ENCODE assay signal across 22 cellular contexts in genomic region chr13:21338651-21339278, GRCh38.
DNase-seq lines count a peak whose midpoint lies in the region; ATAC-seq and TF ChIP-seq lines count a peak whose summit lies in the region.
"Had no signal": no experiment of that assay in that cellular context is flagged by ENCODE, and none has a peak within 500 bp of the region (broad histone marks: within the 10 kb centered on the region; RNA-seq: fewer than 3 reads in every experiment).

No MANE protein-coding gene starts in this region.

- no peak overlapping the region for H3K4me3 ChIP-seq in PC-3 (ENCODE audit: low read length)
- no peak overlapping the region for H3K4me3 ChIP-seq in osteoblast (ENCODE audit: insufficient read depth, low read length)
- no peak overlapping the region for H3K4me3 ChIP-seq in mammary epithelial cell (replicated peaks in 1 of 3; ENCODE audit: insufficient read depth in 1 of 3, low read depth in 2 of 3, low read length in 3 of 3)
- H3K4me3 ChIP-seq: BLaER1, colonic mucosa, heart right ventricle, lower lobe of right lung, uterus had no signal

- H3K36me3 Mint-ChIP-seq in activated naive CD4-positive, alpha-beta T cell treated with anti-CD3 and anti-CD28 coated beads, Interleukin-2, amount 50 U/mL, for 24 hours: no peaks in the 10 kb centered on the region
- H3K36me3 Mint-ChIP-seq in activated naive CD4-positive, alpha-beta T cell treated with anti-CD3 and anti-CD28 coated beads for 36 hours (ENCODE audit: low read depth): no peaks in the 10 kb centered on the region
- H3K36me3 Mint-ChIP-seq: brain had no signal

- H3K27me3 ChIP-seq in PC-3 (ENCODE audit: low read length) (no peaks in the 10 kb centered on the region), osteoblast (ENCODE audit: insufficient read depth, low read length) (no peaks in the 10 kb centered on the region), mammary epithelial cell (ENCODE audit: insufficient read depth, low read length) (no peaks in the 10 kb centered on the region)
- H3K27me3 ChIP-seq: BLaER1, colonic mucosa, heart right ventricle, uterus had no signal

- TF ChIP-seq CTCF in PC-3 (conservative IDR thresholded peaks at IDR 0.05; ENCODE audit: low read depth, low read length) (no peak), osteoblast (IDR thresholded peaks at IDR 0.05; ENCODE audit: extremely low read depth, low read depth, low read length) (no peak), mammary epithelial cell (conservative IDR thresholded peaks at IDR 0.05 in 1 of 2, IDR thresholded peaks at IDR 0.05 in 1 of 2; ENCODE audit: extremely low read depth in 1 of 2, insufficient read depth in 1 of 2, low read depth in 1 of 2, low read length in 2 of 2) (no peak)

- H3K4me3 Mint-ChIP-seq in activated naive CD4-positive, alpha-beta T cell treated with anti-CD3 and anti-CD28 coated beads, Interleukin-2, amount 50 U/mL, for 24 hours: no peak overlapping the region
- no peak overlapping the region for H3K4me3 Mint-ChIP-seq in activated naive CD4-positive, alpha-beta T cell treated with anti-CD3 and anti-CD28 coated beads for 36 hours
- H3K4me3 Mint-ChIP-seq: activated naive CD8-positive, alpha-beta T cell treated with anti-CD3 and anti-CD28 coated beads, Interleukin-2, amount 50 U/mL, for 24 hours; brain had no signal

- H3K4me1 ChIP-seq in PC-3 (ENCODE audit: insufficient read depth, low read length): no peaks in the 10 kb centered on the region
- no peaks in the 10 kb centered on the region for H3K4me1 ChIP-seq in osteoblast (ENCODE audit: insufficient read depth, low read length)
- H3K4me1 ChIP-seq in mammary epithelial cell (ENCODE audit: insufficient read depth, low read length): no peaks in the 10 kb centered on the region
- H3K4me1 ChIP-seq: colonic mucosa, heart right ventricle, lower lobe of right lung, uterus had no signal

- ATAC-seq in PC-3 (no peak), GM18907 (IDR thresholded peaks at IDR 0.05; ENCODE audit: unreplicated experiment) (no peak)
- ATAC-seq: activated naive CD8-positive, alpha-beta T cell treated with anti-CD3 and anti-CD28 coated beads, Interleukin-2, amount 50 U/mL, for 24 hours; heart right ventricle; right cardiac atrium had no signal

- no peaks in the 10 kb centered on the region for H3F3A ChIP-seq in PC-3 (ENCODE audit: low read length, unreplicated experiment)

- BruUV-seq in PC-3 (replicated peaks; lab: Mats Ljungman, UMichigan) (no TSS peak), mammary epithelial cell (replicated peaks; lab: Mats Ljungman, UMichigan) (no TSS peak)

- H3K36me3 ChIP-seq in PC-3 (ENCODE audit: low read depth, low read length): no peaks in the 10 kb centered on the region
- H3K36me3 ChIP-seq in osteoblast (ENCODE audit: insufficient read depth, low read length): no peaks in the 10 kb centered on the region
- H3K36me3 ChIP-seq in mammary epithelial cell (ENCODE audit: insufficient read depth, low read length): no peaks in the 10 kb centered on the region
- H3K36me3 ChIP-seq: colonic mucosa, heart right ventricle, lower lobe of right lung, uterus had no signal

- no peaks in the 10 kb centered on the region for H3K9me3 ChIP-seq in PC-3 (ENCODE audit: low read length)
- no peaks in the 10 kb centered on the region for H3K9me3 ChIP-seq in osteoblast (ENCODE audit: low read depth, low read length)
- H3K9me3 ChIP-seq in mammary epithelial cell (replicated peaks; ENCODE audit: insufficient read depth, low read length): no peaks in the 10 kb centered on the region
- H3K9me3 ChIP-seq: colonic mucosa, lower lobe of right lung had no signal

- POLR2A ChIA-PET in PC-3 (lab: Charles Lee; ENCODE audit: unreplicated experiment): no interaction called here

- H3K9me3 Mint-ChIP-seq in activated naive CD4-positive, alpha-beta T cell treated with anti-CD3 and anti-CD28 coated beads, Interleukin-2, amount 50 U/mL, for 24 hours: no peaks in the 10 kb centered on the region
- no peaks in the 10 kb centered on the region for H3K9me3 Mint-ChIP-seq in activated naive CD4-positive, alpha-beta T cell treated with anti-CD3 and anti-CD28 coated beads for 36 hours
- H3K9me3 Mint-ChIP-seq: activated naive CD8-positive, alpha-beta T cell treated with anti-CD3 and anti-CD28 coated beads, Interleukin-2, amount 50 U/mL, for 24 hours had no signal

- no peaks in the 10 kb centered on the region for H3K27me3 Mint-ChIP-seq in activated naive CD4-positive, alpha-beta T cell treated with anti-CD3 and anti-CD28 coated beads, Interleukin-2, amount 50 U/mL, for 24 hours
- H3K27me3 Mint-ChIP-seq in activated naive CD4-positive, alpha-beta T cell treated with anti-CD3 and anti-CD28 coated beads for 36 hours (ENCODE audit: low read depth): no peaks in the 10 kb centered on the region
- H3K27me3 Mint-ChIP-seq: activated naive CD8-positive, alpha-beta T cell treated with anti-CD3 and anti-CD28 coated beads, Interleukin-2, amount 50 U/mL, for 24 hours; brain had no signal

- peaks cover 14% of the 10 kb centered on the region for H3K4me1 Mint-ChIP-seq in activated naive CD4-positive, alpha-beta T cell treated with anti-CD3 and anti-CD28 coated beads, Interleukin-2, amount 50 U/mL, for 24 hours
- H3K4me1 Mint-ChIP-seq in activated naive CD4-positive, alpha-beta T cell treated with anti-CD3 and anti-CD28 coated beads for 36 hours (ENCODE audit: low read depth): peaks cover 10% of the 10 kb centered on the region

- no peak overlapping the region for H3K4me2 ChIP-seq in PC-3 (ENCODE audit: low read length)
- no peak overlapping the region for H3K4me2 ChIP-seq in osteoblast (ENCODE audit: insufficient read depth, low read length)
- H3K4me2 ChIP-seq in mammary epithelial cell (ENCODE audit: insufficient read depth, low read depth, low read length): no peak overlapping the region
- H3K4me2 ChIP-seq: BLaER1 had no signal

- CTCF ChIA-PET in activated naive CD4-positive, alpha-beta T cell treated with anti-CD3 and anti-CD28 coated beads for 36 hours (lab: Charles Lee): no interaction called here
- CTCF ChIA-PET in PC-3 (lab: Charles Lee): interaction anchor here (0.6 kb wide), 1 partner anchor 139 kb away, joined by 10 read pairs; no protein-coding TSS in a partner anchor
- CTCF ChIA-PET in mammary epithelial cell (lab: Charles Lee; ENCODE audit: low non-redundant PET): no interaction called here

- dilution Hi-C loops in mammary epithelial cell (cut with HindIII; ENCODE audit: low sequenced_read_pairs): no loop called here

- intact Hi-C loops in activated naive CD4-positive, alpha-beta T cell treated with anti-CD3 and anti-CD28 coated beads for 36 hours (cut with micrococcal nuclease): loop anchor here (5.0 kb wide), 1 partner anchor 139 kb away; no protein-coding TSS in a partner anchor
- intact Hi-C loops in PC-3 (cut with micrococcal nuclease): loop anchor here (1.0 kb wide), 1 partner anchor 141 kb away; no protein-coding TSS in a partner anchor
- intact Hi-C loops in mammary epithelial cell (cut with micrococcal nuclease): no loop called here

- no peak for DNase-seq in activated naive CD4-positive, alpha-beta T cell treated with anti-CD3 and anti-CD28 coated beads for 36 hours
- peak; percentile 2 for DNase-seq in PC-3
- peak; percentile 53 for DNase-seq in iPS-NIHi7 (ENCODE audit: extremely low spot score)
- DNase-seq in 8988T: no peak
- no peak for DNase-seq in osteoblast (ENCODE audit: insufficient read length, low spot score, missing footprints)
- DNase-seq in mammary epithelial cell: no peak
- DNase-seq: activated naive CD8-positive, alpha-beta T cell treated with anti-CD3 and anti-CD28 coated beads, Interleukin-2, amount 50 U/mL, for 24 hours; colonic mucosa; GF-D8; H7; heart right ventricle; KG1; lower lobe of right lung; NCI-H748 treated with DMSO at 0.1 percent for 48 hours; right cardiac atrium; SHP77 treated with DMSO at 0.1 percent for 48 hours; stimulated activated CD4-positive, alpha-beta T cell treated with anti-CD3 and anti-CD28 coated beads, Interleukin-12 subunit alpha, Interleukin-12 subunit beta, amount 100 ng/mL, for 4 hours; uterus had no signal

- 2% methylated on average over 4 of the region's 4 CpGs for WGBS in mammary epithelial cell (ENCODE audit: low coverage, missing lambda C conversion rate)

- peak overlapping the region; percentile 13 for H3K27ac Mint-ChIP-seq in activated naive CD4-positive, alpha-beta T cell treated with anti-CD3 and anti-CD28 coated beads, Interleukin-2, amount 50 U/mL, for 24 hours
- H3K27ac Mint-ChIP-seq in activated naive CD4-positive, alpha-beta T cell treated with anti-CD3 and anti-CD28 coated beads for 36 hours: no peak overlapping the region

- in situ Hi-C loops in mammary epithelial cell (cut with MboI; ENCODE audit: low sequenced_read_pairs in 2 of 2): no loop called here

- H3K79me2 ChIP-seq in PC-3 (ENCODE audit: low read length): no peaks in the 10 kb centered on the region
- no peaks in the 10 kb centered on the region for H3K79me2 ChIP-seq in osteoblast (ENCODE audit: insufficient read depth, low read length)
- no peaks in the 10 kb centered on the region for H3K79me2 ChIP-seq in mammary epithelial cell (ENCODE audit: insufficient read depth, low read length)

- H4K20me1 ChIP-seq in PC-3 (ENCODE audit: low read length) (no peaks in the 10 kb centered on the region), osteoblast (ENCODE audit: insufficient read depth, low read length) (no peaks in the 10 kb centered on the region), mammary epithelial cell (ENCODE audit: insufficient read depth, low read length) (no peaks in the 10 kb centered on the region)

- H3K27ac ChIP-seq in PC-3 (ENCODE audit: low read length): no peak overlapping the region
- H3K27ac ChIP-seq in osteoblast (ENCODE audit: low read depth, low read length): no peak overlapping the region
- H3K27ac ChIP-seq in mammary epithelial cell (ENCODE audit: insufficient read depth, low read depth, low read length): no peak overlapping the region
- H3K27ac ChIP-seq: BLaER1, colonic mucosa, heart right ventricle, lower lobe of right lung, uterus had no signal

- H2AFZ ChIP-seq in PC-3 (ENCODE audit: low read length) (no peak overlapping the region), osteoblast (ENCODE audit: low read length) (no peak overlapping the region), mammary epithelial cell (ENCODE audit: low read depth, low read length) (no peak overlapping the region)

- no peak overlapping the region for H3K9ac ChIP-seq in PC-3 (ENCODE audit: low read length)
- H3K9ac ChIP-seq in mammary epithelial cell (ENCODE audit: insufficient read depth, low read length): no peak overlapping the region
- H3K9ac ChIP-seq: BLaER1 had no signal

- no peaks in the 10 kb centered on the region for H3K9me2 ChIP-seq in PC-3 (replicated peaks; ENCODE audit: low read length)

Comparison
In these comparisons a context has a peak if more than half of its experiments do, and no peak if none do; other contexts are left out.
1. DNase-seq: peak in PC-3 (single experiment) and iPS-NIHi7 (single experiment); none in activated naive CD4-positive, alpha-beta T cell treated with anti-CD3 and anti-CD28 coated beads for 36 hours (single experiment), 8988T (single experiment), osteoblast (single experiment) and mammary epithelial cell (single experiment).